16 cellular contexts compared by ENCODE assay signal in the genomic region with DNA sequence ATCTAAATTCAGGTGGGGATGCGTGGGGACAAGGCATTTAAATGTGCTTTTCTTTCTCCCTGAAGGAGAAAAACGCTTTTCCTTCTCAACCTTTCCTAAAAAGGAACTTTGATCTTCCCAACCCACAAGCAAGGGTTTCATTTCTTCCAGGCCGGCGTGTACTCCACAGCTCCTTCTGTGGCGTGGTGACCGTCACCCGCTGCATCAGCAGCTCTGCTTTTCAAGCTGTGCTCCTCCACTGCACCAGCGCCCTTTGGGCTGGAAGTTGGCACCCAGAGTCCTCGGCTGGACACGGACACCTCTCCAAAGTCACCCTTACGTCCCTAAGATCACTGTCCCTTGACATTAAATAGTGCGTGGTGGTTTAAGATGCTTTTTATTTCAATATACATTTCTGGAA. TPM values are rescaled to one million over a fixed set of nuclear protein-coding genes. Genes with fewer than 3 reads are reported as not detected.
DNase-seq lines count a peak whose midpoint lies in the region; ATAC-seq, FAIRE-seq and TF ChIP-seq lines count a peak whose summit lies in the region.
"Had no signal": no experiment of that assay in that cellular context is flagged by ENCODE, and none has a peak within 500 bp of the region (broad histone marks: within the 10 kb centered on the region; RNA-seq: fewer than 3 reads in every experiment).

No MANE protein-coding gene starts in this region.

- H3K9me3 Mint-ChIP-seq in astrocyte (ENCODE audit: unreplicated experiment), result no peaks in the 10 kb centered on the region
- H3K9me3 Mint-ChIP-seq in stimulated activated naive B cell treated with anti-CD40 and anti-IgM and Interleukin-4, amounts not matched to agents 10 μg/mL and 1 μg/mL and 100 μg/mL, for 72 hours, result no peaks in the 10 kb centered on the region
- H3K9me3 Mint-ChIP-seq: activated CD8-positive, alpha-beta T cell treated with anti-CD3 and anti-CD28 coated beads for 36 hours; stimulated activated naive CD8-positive, alpha-beta T cell treated with anti-CD3 and anti-CD28 coated beads, Interleukin-15, Interleukin-2, amounts not matched to agents 100 ng/mL and 50 ng/mL, for 24 hours had no signal

- H2AFZ ChIP-seq in HCT116 (ENCODE audit: low read depth, low read length, poor library complexity, severe bottlenecking) (no peak overlapping the region), astrocyte (ENCODE audit: low read depth, low read length) (no peak overlapping the region)

- no peaks in the 10 kb centered on the region for H3K27me3 ChIP-seq in HCT116 (ENCODE audit: insufficient read depth, low read length)
- H3K27me3 ChIP-seq in astrocyte (ENCODE audit: insufficient read depth, low read length), result no peaks in the 10 kb centered on the region
- H3K27me3 ChIP-seq in iPS-18a (ENCODE audit: control insufficient read depth, insufficient read depth, low read length), result peaks cover 5% of the 10 kb centered on the region
- H3K27me3 ChIP-seq in sigmoid colon, result no peaks in the 10 kb centered on the region
- no peaks in the 10 kb centered on the region for H3K27me3 ChIP-seq in Peyer's patch

- FAIRE-seq in astrocyte (lab: Jason Lieb, UNC), result no peak
- FAIRE-seq: frontal cortex had no signal

- 91 to 92% methylated on average over 12 of the region's 12 CpGs for WGBS in sigmoid colon, 2 donors

- H3K79me2 ChIP-seq in HCT116 (ENCODE audit: insufficient read depth, low read length) (peaks cover 70% of the 10 kb centered on the region), astrocyte (ENCODE audit: insufficient read depth, low read length) (peaks cover 27% of the 10 kb centered on the region)

- H3K4me1 ChIP-seq in HCT116 (ENCODE audit: control insufficient read depth in 1 of 2, insufficient read depth in 2 of 2, low read length in 2 of 2), result peaks cover 27 to 42% of the 10 kb centered on the region in 2 experiments
- peaks cover 44% of the 10 kb centered on the region for H3K4me1 ChIP-seq in astrocyte (ENCODE audit: insufficient read depth, low read length)
- peaks cover 55% of the 10 kb centered on the region for H3K4me1 ChIP-seq in iPS-18a (ENCODE audit: control insufficient read depth, low read depth, low read length)
- H3K4me1 ChIP-seq in sigmoid colon, result peaks cover 0 to 55% (median 40%) of the 10 kb centered on the region in 4 donors
- peaks cover 0 to 8% (median 0%) of the 10 kb centered on the region in 4 donors for H3K4me1 ChIP-seq in Peyer's patch

- peak overlapping the region; percentile 95 for H3K27ac Mint-ChIP-seq in astrocyte (ENCODE audit: unreplicated experiment)
- no peak overlapping the region for H3K27ac Mint-ChIP-seq in stimulated activated naive B cell treated with anti-CD40 and anti-IgM and Interleukin-4, amounts not matched to agents 10 μg/mL and 1 μg/mL and 100 μg/mL, for 72 hours
- H3K27ac Mint-ChIP-seq: activated CD8-positive, alpha-beta T cell treated with anti-CD3 and anti-CD28 coated beads for 36 hours; stimulated activated naive CD8-positive, alpha-beta T cell treated with anti-CD3 and anti-CD28 coated beads, Interleukin-15, Interleukin-2, amounts not matched to agents 100 ng/mL and 50 ng/mL, for 24 hours had no signal

- peaks cover 43% of the 10 kb centered on the region for H3K4me1 Mint-ChIP-seq in astrocyte (ENCODE audit: low read depth, unreplicated experiment)
- H3K4me1 Mint-ChIP-seq in stimulated activated naive B cell treated with anti-CD40 and anti-IgM and Interleukin-4, amounts not matched to agents 10 μg/mL and 1 μg/mL and 100 μg/mL, for 72 hours, result peaks cover 7 to 18% of the 10 kb centered on the region in 2 donors

- POLR2A ChIA-PET in HCT116 (lab: Charles Lee), result no interaction called here

- peak overlapping the region in 1 of 2 experiments; percentile 37; a peak in 1 of 4 replicates for H3K4me3 ChIP-seq in HCT116 (replicated peaks in 1 of 2; ENCODE audit: low read depth in 1 of 2, low read length in 2 of 2)
- H3K4me3 ChIP-seq in astrocyte (ENCODE audit: insufficient read depth, low read depth, low read length), result peak overlapping the region; percentile 25
- peak overlapping the region; percentile 50 for H3K4me3 ChIP-seq in iPS-18a (ENCODE audit: low read length)
- peak overlapping the region in 1 of 4 donors; percentile 19 for H3K4me3 ChIP-seq in sigmoid colon
- no peak overlapping the region for H3K4me3 ChIP-seq in Peyer's patch

- TF ChIP-seq CTCF in HCT116 (IDR thresholded peaks at IDR 0.05 in 2 of 3, conservative IDR thresholded peaks at IDR 0.05 in 1 of 3; ENCODE audit: borderline replicate concordance in 1 of 3, insufficient read depth in 1 of 3, low read depth in 2 of 3, low read length in 2 of 3) (no peak), astrocyte (IDR thresholded peaks at IDR 0.05; ENCODE audit: insufficient read depth, low read depth, low read length) (no peak), sigmoid colon (IDR thresholded peaks at IDR 0.05) (no peak), Peyer's patch (IDR thresholded peaks at IDR 0.05) (no peak)

- TF ChIP-seq POLR2A in HCT116 (IDR thresholded peaks at IDR 0.05; ENCODE audit: borderline replicate concordance, extremely low read depth, insufficient read depth, insufficient read length), result no peak
- no peak for TF ChIP-seq POLR2A in sigmoid colon (IDR thresholded peaks at IDR 0.05)
- TF ChIP-seq POLR2A in Peyer's patch (IDR thresholded peaks at IDR 0.05), result no peak

- peak overlapping the region; percentile 3 for H3K4me3 Mint-ChIP-seq in astrocyte (ENCODE audit: unreplicated experiment)
- H3K4me3 Mint-ChIP-seq in stimulated activated naive B cell treated with anti-CD40 and anti-IgM and Interleukin-4, amounts not matched to agents 10 μg/mL and 1 μg/mL and 100 μg/mL, for 72 hours, result no peak overlapping the region
- H3K4me3 Mint-ChIP-seq: activated CD8-positive, alpha-beta T cell treated with anti-CD3 and anti-CD28 coated beads for 36 hours; stimulated activated naive CD8-positive, alpha-beta T cell treated with anti-CD3 and anti-CD28 coated beads, Interleukin-15, Interleukin-2, amounts not matched to agents 100 ng/mL and 50 ng/mL, for 24 hours had no signal

- H3K27ac ChIP-seq in HCT116 (ENCODE audit: low read depth, low read length) (peak overlapping the region; percentile 51; the same call in 1 of the 2 replicates), astrocyte (ENCODE audit: low read depth, low read length) (peak overlapping the region; percentile 85), iPS-18a (ENCODE audit: low read length) (no peak overlapping the region), sigmoid colon (peak overlapping the region; percentile 65 to 90 (median 76)), Peyer's patch (no peak overlapping the region)

- ATAC-seq in HCT116 (no peak), GM21723 (IDR thresholded peaks at IDR 0.05; ENCODE audit: unreplicated experiment) (no peak)
- ATAC-seq in stimulated activated naive B cell treated with anti-CD40 and anti-IgM and Interleukin-4, amounts not matched to agents 10 μg/mL and 1 μg/mL and 100 μg/mL, for 72 hours (replicated peaks), result no peak
- ATAC-seq: activated CD8-positive, alpha-beta T cell treated with anti-CD3 and anti-CD28 coated beads for 36 hours had no signal

- no peaks in the 10 kb centered on the region for H3K27me3 Mint-ChIP-seq in astrocyte (ENCODE audit: low read depth, unreplicated experiment)
- no peaks in the 10 kb centered on the region for H3K27me3 Mint-ChIP-seq in stimulated activated naive B cell treated with anti-CD40 and anti-IgM and Interleukin-4, amounts not matched to agents 10 μg/mL and 1 μg/mL and 100 μg/mL, for 72 hours
- H3K27me3 Mint-ChIP-seq: activated CD8-positive, alpha-beta T cell treated with anti-CD3 and anti-CD28 coated beads for 36 hours; stimulated activated naive CD8-positive, alpha-beta T cell treated with anti-CD3 and anti-CD28 coated beads, Interleukin-15, Interleukin-2, amounts not matched to agents 100 ng/mL and 50 ng/mL, for 24 hours had no signal

- no peaks in the 10 kb centered on the region for H3K36me3 Mint-ChIP-seq in astrocyte (ENCODE audit: low read depth, unreplicated experiment)
- H3K36me3 Mint-ChIP-seq in stimulated activated naive B cell treated with anti-CD40 and anti-IgM and Interleukin-4, amounts not matched to agents 10 μg/mL and 1 μg/mL and 100 μg/mL, for 72 hours, result peaks cover 7 to 22% of the 10 kb centered on the region in 2 donors

- DNase-seq in HCT116 (ENCODE audit: low read depth, low spot score), result no peak
- DNase-seq in astrocyte (ENCODE audit: low read depth), result peak; percentile 29
- no peak for DNase-seq in sigmoid colon
- no peak for DNase-seq in stimulated activated naive B cell treated with anti-CD40 and anti-IgM and Interleukin-4, amounts not matched to agents 10 μg/mL and 1 μg/mL and 100 μg/mL, for 72 hours
- no peak for DNase-seq in Peyer's patch
- no peak for DNase-seq in effector CD4-positive, alpha-beta T cell
- DNase-seq: activated CD8-positive, alpha-beta T cell treated with anti-CD3 and anti-CD28 coated beads for 36 hours; activated naive CD4-positive, alpha-beta T cell; C1 segment of cervical spinal cord; Karpas-422; stimulated activated CD4-positive, alpha-beta T cell treated with anti-CD3 and anti-CD28 coated beads, Interleukin-4, amount 100 ng/mL, for 24 hours; T-helper 2 cell had no signal

- H3K4me2 ChIP-seq in HCT116 (ENCODE audit: low read length), result peak overlapping the region; percentile 84
- H3K4me2 ChIP-seq in astrocyte (ENCODE audit: low read length), result peak overlapping the region; percentile 91

- no TSS peak for BruUV-seq in HCT116 (replicated peaks; lab: Mats Ljungman, UMichigan)

- no peaks in the 10 kb centered on the region for H3K36me3 ChIP-seq in HCT116 (ENCODE audit: control insufficient read depth in 1 of 2, insufficient read depth in 2 of 2, low read length in 2 of 2)
- H3K36me3 ChIP-seq in astrocyte (ENCODE audit: insufficient read depth, low read length), result no peaks in the 10 kb centered on the region
- no peaks in the 10 kb centered on the region for H3K36me3 ChIP-seq in iPS-18a (ENCODE audit: control insufficient read depth, low read depth, low read length)
- no peaks in the 10 kb centered on the region for H3K36me3 ChIP-seq in sigmoid colon
- no peaks in the 10 kb centered on the region for H3K36me3 ChIP-seq in Peyer's patch

- H4K20me1 ChIP-seq in HCT116 (ENCODE audit: insufficient read depth) (no peaks in the 10 kb centered on the region), astrocyte (ENCODE audit: insufficient read depth, low read length) (peaks cover 13% of the 10 kb centered on the region)

- H3K9me3 ChIP-seq in HCT116 (ENCODE audit: control insufficient read depth in 1 of 2, insufficient read depth in 1 of 2, low read depth in 1 of 2, low read length in 2 of 2), result no peaks in the 10 kb centered on the region
- no peaks in the 10 kb centered on the region for H3K9me3 ChIP-seq in astrocyte (ENCODE audit: insufficient read depth, low read depth, low read length)
- no peaks in the 10 kb centered on the region for H3K9me3 ChIP-seq in iPS-18a (ENCODE audit: control insufficient read depth, low read depth, low read length)
- H3K9me3 ChIP-seq in sigmoid colon, result no peaks in the 10 kb centered on the region
- H3K9me3 ChIP-seq in Peyer's patch, result no peaks in the 10 kb centered on the region

- H3K9me2 ChIP-seq in HCT116 (ENCODE audit: insufficient read depth), result no peaks in the 10 kb centered on the region

- intact Hi-C loops in HCT116 (cut with micrococcal nuclease) (no loop called here), sigmoid colon (cut with DNase I) (loop anchor here (2.0 kb wide), 1 partner anchor 268 kb away; a partner anchor contains a TSS)

- H3K9ac ChIP-seq in HCT116 (ENCODE audit: low read length) (peak overlapping the region; percentile 37), astrocyte (ENCODE audit: low read length) (peak overlapping the region; percentile 79), iPS-18a (ENCODE audit: low read length) (peak overlapping the region; percentile 30)

- TF ChIP-seq EP300 in sigmoid colon (IDR thresholded peaks at IDR 0.05), result no peak

- CTCF ChIA-PET in HCT116 (lab: Charles Lee), result interaction anchor here (1.2 to 1.7 kb wide), 4 partner anchors 18 to 338 kb away, joined by 3 to 10 read pairs (median 6); no protein-coding TSS in a partner anchor

- no peak for TF ChIP-seq RAD21 in HCT116 (IDR thresholded peaks at IDR 0.05; ENCODE audit: low read depth)

- RAD21 ChIA-PET in HCT116 (lab: Charles Lee; ENCODE audit: low non-redundant PET in 1 of 2, low total read pairs in 2 of 2, uncharacterized antibody in 2 of 2, unreplicated experiment in 2 of 2), result no interaction called here

RNA-seq across cellular contexts. Expression of a gene that starts 54.3 kb away (rescaled TPM):
- 29.3 TPM for total RNA-seq in HCT116 (2021; ENCODE audit: unreplicated experiment)
- polyA plus RNA-seq in HCT116 (2012), result 28.7 and 29.0 TPM in 2 replicates
- total RNA-seq in astrocyte, result 23.1 and 23.3 TPM in 2 replicates
- 10 to 100 TPM; 11.2 to 19.1 (median 16.1) TPM for total RNA-seq in sigmoid colon
- 10 to 100 TPM in 2 of 3 donors, 1 to 10 TPM in 1; 8.3 to 23.3 (median 10.8) TPM for polyA plus RNA-seq in sigmoid colon
- total RNA-seq in Peyer's patch, result 10 to 100 TPM; 16.3 to 29.7 (median 26.2) TPM

RNA-seq across cellular contexts. Expression of a gene that starts 56.8 kb away (rescaled TPM):
- total RNA-seq in HCT116 (2021; ENCODE audit: unreplicated experiment), result 67.7 TPM
- 37.5 and 41.0 TPM in 2 replicates for polyA plus RNA-seq in HCT116 (2012)
- total RNA-seq in astrocyte, result 47.4 and 58.2 TPM in 2 replicates
- 10 to 100 TPM; 16.4 to 22.4 (median 20.3) TPM for total RNA-seq in sigmoid colon
- 10 to 100 TPM in 2 of 3 donors, 1 to 10 TPM in 1; 9.6 to 24.6 (median 12.9) TPM for polyA plus RNA-seq in sigmoid colon
- total RNA-seq in Peyer's patch, result 10 to 100 TPM; 13.1 to 25.0 (median 21.9) TPM

Comparison
In these comparisons a context has a peak if more than half of its experiments do, and no peak if none do; other contexts are left out.
1. H3K27ac ChIP-seq: peak in HCT116 (single experiment), astrocyte (single experiment) and sigmoid colon (4 of 4); none in iPS-18a (single experiment) and Peyer's patch (0 of 4).
2. H3K4me3 ChIP-seq: peak in astrocyte (single experiment) and iPS-18a (single experiment); none in Peyer's patch (0 of 4).
3. Peak in every context shown above with its lines, with median percentiles within 50 percentile points of each other: H3K9ac ChIP-seq.